ENCODE assay signal across 1 cellular context in the genomic region with DNA sequence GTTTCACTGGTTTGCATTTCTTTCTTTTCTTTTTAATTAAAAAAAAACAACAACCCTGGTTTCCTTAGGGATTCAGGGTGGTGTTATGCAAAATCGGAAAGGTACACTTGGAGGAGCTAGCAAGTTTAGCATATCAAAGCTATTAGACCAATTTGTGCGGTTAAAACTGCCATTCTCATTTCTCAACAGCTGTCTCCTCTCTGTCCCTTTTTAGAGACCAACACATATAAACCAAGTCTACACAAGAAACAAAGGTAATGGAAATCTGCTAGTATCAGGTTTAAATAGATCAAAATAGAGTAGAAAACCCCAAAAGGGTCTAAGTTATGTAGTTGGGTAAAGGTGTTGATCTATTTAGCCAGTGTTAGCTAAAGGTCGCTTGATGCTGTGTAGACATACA.
TF ChIP-seq lines count a peak whose summit lies in the region.

No MANE protein-coding gene starts in this region.

TF ChIP-seq in GM12878, 131 proteins besides CTCF, POLR2A, EP300 and RAD21 (continued from another document):
- no peak for TF ChIP-seq SRF (IDR thresholded peaks at IDR 0.05; ENCODE audit: low read depth in 2 of 2, low read length in 2 of 2)
- TF ChIP-seq STAT3 (IDR thresholded peaks at IDR 0.05; ENCODE audit: low read depth, low read length): no peak
- TF ChIP-seq NBN (IDR thresholded peaks at IDR 0.05): no peak
- no peak for TF ChIP-seq POLR2AphosphoS2 (IDR thresholded peaks at IDR 0.05; ENCODE audit: low read depth, low read length)
- TF ChIP-seq, protein P1, sequence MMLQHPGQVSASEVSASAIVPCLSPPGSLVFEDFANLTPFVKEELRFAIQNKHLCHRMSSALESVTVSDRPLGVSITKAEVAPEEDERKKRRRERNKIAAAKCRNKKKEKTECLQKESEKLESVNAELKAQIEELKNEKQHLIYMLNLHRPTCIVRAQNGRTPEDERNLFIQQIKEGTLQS (IDR thresholded peaks at IDR 0.05; ENCODE audit: borderline replicate concordance, extremely low read depth, low read depth, low read length): no peak
- TF ChIP-seq TCF12 (IDR thresholded peaks at IDR 0.05; ENCODE audit: low read depth, low read length): peak; percentile 55; the same call in 1 of the 2 replicates
- TF ChIP-seq ZNF622 (IDR thresholded peaks at IDR 0.05): no peak
- no peak; a peak in 1 of 4 replicates for TF ChIP-seq CEBPB (IDR thresholded peaks at IDR 0.05; ENCODE audit: borderline replicate concordance in 1 of 2, low read depth in 2 of 2, low read length in 2 of 2)
TF ChIP-seq in GM12878: peak in this region for 11.
